8 cellular contexts compared by ENCODE assay signal in genomic region chr2:169824373-169825333, GRCh38. TPM values are rescaled to one million over a fixed set of nuclear protein-coding genes. Genes with fewer than 3 reads are reported as not detected.
A peak's percentile ranks its signal among the peaks of the same experiment; 100 is the strongest.
DNase-seq lines count a peak whose midpoint lies in the region; ATAC-seq and TF ChIP-seq lines count a peak whose summit lies in the region.

Gene METTL5, minus strand, starts transcription at chr2:169824905. Its CDS starts 308 bp downstream, at chr2:169824597.

- DNase-seq in DMS 273 treated with DMSO at 0.1 percent for 48 hours (lab: John Stamatoyannopoulos, UW) (peak; percentile 24), HuH-7 (ENCODE audit: low spot score) (peak; percentile 95), OCI-M2 (lab: John Stamatoyannopoulos, UW; ENCODE audit: unreplicated experiment) (peak; percentile 39), erythroblast (lab: John Stamatoyannopoulos, UW) (peak; percentile 88 to 92), mucosa of gallbladder (ENCODE audit: low spot score) (peak; percentile 81)
- DNase-seq in activated T-cell treated with anti-CD3 and anti-CD28 coated beads, Interleukin-2, amount 50 U/mL, for 1 hour = peak; percentile 83
- DNase-seq in stimulated activated CD8-positive, alpha-beta memory T cell treated with anti-CD3 and anti-CD28 coated beads, Interleukin-4, amount 100 ng/mL, for 48 hours = peak; percentile 86

- ATAC-seq in GM21515 (IDR thresholded peaks at IDR 0.05; ENCODE audit: unreplicated experiment) = peak; percentile 69

- TF ChIP-seq POLR2A in erythroblast (IDR thresholded peaks at IDR 0.05; ENCODE audit: low read length) = peak; percentile 79

RNA-seq across cellular contexts. Expression of gene METTL5, which starts in this region (rescaled TPM):
- total RNA-seq in mucosa of gallbladder = 39.9 TPM

Comparison
In these comparisons a context has a peak if more than half of its experiments do, and no peak if none do; other contexts are left out.
1. Peak in every context shown above with its lines: DNase-seq and ATAC-seq.
2. DNase-seq: peak in every context shown above with its lines; median percentile 95 in HuH-7; 90 in erythroblast; 86 in stimulated activated CD8-positive, alpha-beta memory T cell treated with anti-CD3 and anti-CD28 coated beads, Interleukin-4, amount 100 ng/mL, for 48 hours; 83 in activated T-cell treated with anti-CD3 and anti-CD28 coated beads, Interleukin-2, amount 50 U/mL, for 1 hour; 81 in mucosa of gallbladder; 39 in OCI-M2; 24 in DMS 273 treated with DMSO at 0.1 percent for 48 hours.